Comparison of ENCODE assay signal across 8 cellular contexts in genomic region chr2:236647621-236648020, GRCh38.
"Had no signal": no experiment of that assay in that cellular context is flagged by ENCODE, and none has a peak within 500 bp of the region (broad histone marks: within the 10 kb centered on the region; RNA-seq: fewer than 3 reads in every experiment).

No MANE protein-coding gene starts in this region.

- ATAC-seq: HCT116, HepG2 had no signal

- H3K4me1 ChIP-seq: HAP-1 had no signal

- H3K9me3 ChIP-seq: HAP-1 had no signal

- DNase-seq: GM23248, GOT3, H7, HFFc6 had no signal

- H3K27ac ChIP-seq: GM23248, HL-60 had no signal

- H3K4me3 ChIP-seq: GM23248, HAP-1 had no signal

- H3K9ac ChIP-seq: GM23248 had no signal

- H2AFZ ChIP-seq: GM23248 had no signal

- H3K36me3 ChIP-seq: HAP-1 had no signal

- FAIRE-seq: HepG2 had no signal
